25 cellular contexts compared by ENCODE assay signal in the genomic region with DNA sequence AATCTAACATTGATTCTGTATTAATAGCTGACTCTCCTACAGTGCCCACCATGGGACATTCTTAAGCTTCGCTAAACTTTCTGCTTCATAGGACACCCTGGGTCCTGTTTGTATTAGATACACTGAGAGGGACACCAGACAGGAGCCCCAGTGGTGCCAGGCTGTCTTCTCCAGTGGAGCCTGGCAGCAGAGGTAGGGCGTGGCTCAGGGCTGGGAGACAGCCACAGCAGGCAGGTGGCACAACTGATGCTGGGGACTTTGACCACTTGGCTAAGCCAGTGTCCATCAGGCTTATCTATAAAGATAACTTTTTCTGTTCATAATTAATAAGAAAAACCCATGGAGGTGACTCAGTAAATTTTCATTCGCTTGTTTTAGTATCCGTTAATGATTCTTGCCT. TPM values are rescaled to one million over a fixed set of nuclear protein-coding genes. Genes with fewer than 3 reads are reported as not detected.
DNase-seq lines count a peak whose midpoint lies in the region; ATAC-seq, FAIRE-seq and TF ChIP-seq lines count a peak whose summit lies in the region.
"Had no signal": no experiment of that assay in that cellular context is flagged by ENCODE, and none has a peak within 500 bp of the region (broad histone marks: within the 10 kb centered on the region; RNA-seq: fewer than 3 reads in every experiment).

No MANE protein-coding gene starts in this region.

- BruUV-seq in OCI-LY7 (replicated peaks; lab: Mats Ljungman, UMichigan), result no TSS peak

- H3K27me3 ChIP-seq in BLaER1, result no peaks in the 10 kb centered on the region
- H3K27me3 ChIP-seq in dorsolateral prefrontal cortex, result no peaks in the 10 kb centered on the region
- H3K27me3 ChIP-seq in pancreas, result no peaks in the 10 kb centered on the region
- H3K27me3 ChIP-seq: SJCRH30 had no signal

- DNase-seq in COR-L47 (lab: John Stamatoyannopoulos, UW) (peak; percentile 12), dorsolateral prefrontal cortex (peak in 1 of 10 donors; percentile 24), pancreas (peak in 3 of 6 donors; percentile 55 to 71 (median 66)), MV-4-11 (lab: John Stamatoyannopoulos, UW) (no peak), NCI-H226 (no peak), OCI-LY7 (ENCODE audit: low spot score) (no peak)
- DNase-seq in activated CD4-positive, alpha-beta T cell treated with anti-CD3 and anti-CD28 coated beads for 1 hour, result no peak
- DNase-seq: ACHN; C1 segment of cervical spinal cord; CD8-positive, alpha-beta T cell; IMR-90; NCI-H1105 treated with DMSO at 0.1 percent for 48 hours; NCI-H2029 treated with DMSO at 0.1 percent for 48 hours; NCI-H345; PC-9; SJCRH30 had no signal

- WGBS in pancreas, 2 donors, result 32 to 40% methylated on average over 4 of the region's 4 CpGs

- no peak for FAIRE-seq in pancreas (lab: Jason Lieb, UNC)
- FAIRE-seq: G401.6, GM12892, GM19239, H1, HTR-8/SVneo had no signal

- CTCF ChIA-PET in OCI-LY7 (lab: Charles Lee; ENCODE audit: unreplicated experiment), result no interaction called here

- H3K9me2 ChIP-seq in OCI-LY7 (ENCODE audit: insufficient read depth, low read length), result no peaks in the 10 kb centered on the region

- no peak overlapping the region for H2AFZ ChIP-seq in OCI-LY7 (ENCODE audit: low read length)
- H2AFZ ChIP-seq: PC-9 had no signal

- H3K4me3 ChIP-seq in BLaER1 (no peak overlapping the region), dorsolateral prefrontal cortex (no peak overlapping the region), pancreas (no peak overlapping the region), OCI-LY7 (ENCODE audit: low read depth, low read length, poor library complexity, severe bottlenecking) (no peak overlapping the region)
- H3K4me3 ChIP-seq: PC-9, SJCRH30 had no signal

- intact Hi-C loops in dorsolateral prefrontal cortex (cut with DNase I) (no loop called here), pancreas (cut with DNase I) (no loop called here), OCI-LY7 (cut with micrococcal nuclease; ENCODE audit: unreplicated experiment) (no loop called here)

- H3K36me3 ChIP-seq in BLaER1, result peaks cover 46% of the 10 kb centered on the region
- H3K36me3 ChIP-seq in pancreas, result no peaks in the 10 kb centered on the region
- H3K36me3 ChIP-seq in OCI-LY7 (ENCODE audit: insufficient read depth, low read length), result peaks cover 62% of the 10 kb centered on the region
- H3K36me3 ChIP-seq: SJCRH30 had no signal

- H3K27ac ChIP-seq in BLaER1 (no peak overlapping the region), dorsolateral prefrontal cortex (peak overlapping the region in 35 of 59 donors; percentile 1 to 99 (median 93)), pancreas (no peak overlapping the region), OCI-LY7 (ENCODE audit: low read depth, low read length, poor library complexity, severe bottlenecking) (no peak overlapping the region)
- H3K27ac ChIP-seq: KMS-11, PC-9, RWPE1, SJCRH30 had no signal

- H3K4me1 ChIP-seq in BLaER1, result peaks cover 52% of the 10 kb centered on the region
- H3K4me1 ChIP-seq in pancreas, result peaks cover 6 to 10% (median 7%) of the 10 kb centered on the region in 3 donors
- H3K4me1 ChIP-seq in OCI-LY7 (ENCODE audit: insufficient read depth, low read length, poor library complexity, severe bottlenecking), result peaks cover 22% of the 10 kb centered on the region
- H3K4me1 ChIP-seq: SJCRH30 had no signal

- peaks cover 91% of the 10 kb centered on the region for H3K79me2 ChIP-seq in OCI-LY7 (ENCODE audit: insufficient read depth, low read depth, low read length)

- TF ChIP-seq CTCF in dorsolateral prefrontal cortex (IDR thresholded peaks at IDR 0.05 in 54 of 56, conservative IDR thresholded peaks at IDR 0.05 in 2 of 56; ENCODE audit: low read depth in 1 of 56, partially characterized antibody in 56 of 56) (no peak), pancreas (IDR thresholded peaks at IDR 0.05) (no peak), OCI-LY7 (conservative IDR thresholded peaks at IDR 0.05; ENCODE audit: low read length) (no peak)

- ATAC-seq in pancreas, result peak; percentile 78 to 95 (median 86)
- ATAC-seq: CD8-positive, alpha-beta T cell; HCT116 had no signal

- H4K20me1 ChIP-seq in BLaER1 (peaks cover 42% of the 10 kb centered on the region), OCI-LY7 (ENCODE audit: insufficient read depth, low read length) (peaks cover 6% of the 10 kb centered on the region; the same call in 1 of the 2 replicates)

- no peak overlapping the region for H3K9ac ChIP-seq in BLaER1
- H3K9ac ChIP-seq: KMS-11 had no signal

- H3K9me3 ChIP-seq in BLaER1 (peaks cover 12% of the 10 kb centered on the region; the same call in 1 of the 2 replicates), pancreas (no peaks in the 10 kb centered on the region), OCI-LY7 (ENCODE audit: low read length) (no peaks in the 10 kb centered on the region)
- H3K9me3 ChIP-seq: SJCRH30 had no signal

- POLR2A ChIA-PET in OCI-LY7 (lab: Charles Lee), result interaction anchor here (0.6 to 0.8 kb wide), 2 partner anchors 21 to 24 kb away, joined by 3 to 6 read pairs; no protein-coding TSS in a partner anchor

- H3K4me2 ChIP-seq in BLaER1, result peak overlapping the region; percentile 74
- H3K4me2 ChIP-seq in OCI-LY7 (ENCODE audit: low read length), result no peak overlapping the region
- H3K4me2 ChIP-seq: KMS-11, PC-9 had no signal

RNA-seq across cellular contexts. Expression of gene NIPA1, which starts 21.8 kb away (rescaled TPM):
- total RNA-seq in dorsolateral prefrontal cortex (100 to 1,000 TPM in 1 of 120 experiments, 10 to 100 TPM in 119; 24.0 to 114 (median 62.6) TPM), pancreas (1 to 10 TPM; 5.4 to 7.8 (median 6.9) TPM), OCI-LY7 (2022) (49.0 and 51.2 TPM in 2 replicates)
- polyA plus RNA-seq in pancreas, result 1 to 10 TPM; 2.1 to 4.5 TPM
- 30.9 and 40.3 TPM in 2 replicates for total RNA-seq in OCI-LY7 (2014; rRNA removed; shearing (Covaris generic))

RNA-seq across cellular contexts. Expression of gene NIPA2, which starts 30.2 kb away (rescaled TPM):
- 10 to 100 TPM; 18.5 to 49.2 (median 35.5) TPM for total RNA-seq in dorsolateral prefrontal cortex
- total RNA-seq in pancreas, result 10 to 100 TPM; 14.3 to 24.9 (median 18.2) TPM
- polyA plus RNA-seq in pancreas, result 10 to 100 TPM in 1 of 2 donors, 1 to 10 TPM in 1; 4.5 to 10.3 TPM
- 112 and 126 TPM in 2 replicates for total RNA-seq in OCI-LY7 (2014; rRNA removed; shearing (Covaris generic))
- total RNA-seq in OCI-LY7 (2022), result 78.1 and 96.1 TPM in 2 replicates

Comparison
In these comparisons a context has a peak if more than half of its experiments do, and no peak if none do; other contexts are left out.
1. H3K27ac ChIP-seq: peak in dorsolateral prefrontal cortex (35 of 59); none in BLaER1 (single experiment), pancreas (0 of 4) and OCI-LY7 (single experiment).